Comparison of ENCODE assay signal across 8 cellular contexts in genomic region chr3:41117398-41117870, GRCh38.
DNase-seq lines count a peak whose midpoint lies in the region; ATAC-seq, FAIRE-seq and TF ChIP-seq lines count a peak whose summit lies in the region.

No MANE protein-coding gene starts in this region.

- H3K4me3 ChIP-seq in HEK293 (ENCODE audit: low read depth, low read length) = no peak overlapping the region
- H3K4me3 ChIP-seq in bronchial epithelial cell (ENCODE audit: low read depth, low read length) = no peak overlapping the region
- no peak overlapping the region for H3K4me3 ChIP-seq in right lobe of liver

- POLR2A ChIA-PET in GM10248 (lab: Yijun Ruan, JAX) (no interaction called here), HEK293 (lab: Yijun Ruan, JAX) (interaction anchor here (1.2 kb wide), 1 partner anchor 82 kb away, joined by 11 read pairs; the partner anchor contains the start of gene CTNNB1)

- H3K27ac ChIP-seq in HEK293 (ENCODE audit: extremely low read depth, low read depth, low read length) (no peak overlapping the region), right lobe of liver (no peak overlapping the region)

- peaks cover 3% of the 10 kb centered on the region; the same call in 1 of the 2 replicates for H3K4me1 ChIP-seq in HEK293 (ENCODE audit: control insufficient read depth, insufficient read depth, low read length)
- H3K4me1 ChIP-seq in right lobe of liver = peaks cover 0 to 3% (median 0%) of the 10 kb centered on the region in 4 donors

- CTCF ChIA-PET in GM10248 (lab: Yijun Ruan, JAX) (no interaction called here), HEK293 (lab: Yijun Ruan, JAX) (no interaction called here)

- peak; percentile 15 for TF ChIP-seq POLR2A in right lobe of liver (IDR thresholded peaks at IDR 0.05)

- no peaks in the 10 kb centered on the region for H3K9me3 ChIP-seq in HEK293 (ENCODE audit: control insufficient read depth, insufficient read depth, low read depth, low read length)
- H3K9me3 ChIP-seq in right lobe of liver = no peaks in the 10 kb centered on the region

- ATAC-seq in activated CD4-positive, CD25-positive, alpha-beta regulatory T cell treated with anti-CD3 and anti-CD28 coated beads, Interleukin-2, amount 50 U/mL, for 24 hours = peak; percentile 87 to 91
- ATAC-seq in right lobe of liver = peak; percentile 67 to 81 (median 75)

- whole genome bisulfite sequencing in right lobe of liver (ENCODE audit: insufficient coverage, low coverage, low lambda C conversion rate, missing lambda C conversion rate) = 36% methylated on average over 15 of the region's 15 CpGs

- no peak for TF ChIP-seq CTCF in GM10248 (IDR thresholded peaks at IDR 0.05; ENCODE audit: control extremely low read depth, extremely low read depth, low read depth, missing control alignments)
- TF ChIP-seq CTCF in HEK293 (tag by site-specific recombination; IDR thresholded peaks at IDR 0.05) = no peak
- no peak for TF ChIP-seq CTCF in bronchial epithelial cell (IDR thresholded peaks at IDR 0.05; ENCODE audit: insufficient read depth, low read length, severe bottlenecking)
- TF ChIP-seq CTCF in right lobe of liver (IDR thresholded peaks at IDR 0.05) = no peak

- FAIRE-seq in bronchial epithelial cell (lab: Jason Lieb, UNC) = no peak

- H3K27me3 ChIP-seq in bronchial epithelial cell (ENCODE audit: control insufficient read depth, insufficient read depth, low read length) = no peaks in the 10 kb centered on the region
- no peaks in the 10 kb centered on the region for H3K27me3 ChIP-seq in right lobe of liver

- intact Hi-C loops in right lobe of liver (cut with DNase I) = no loop called here

- H3K36me3 ChIP-seq in HEK293 (ENCODE audit: control insufficient read depth in 2 of 2, insufficient read depth in 1 of 2, low read length in 2 of 2) (no peaks in the 10 kb centered on the region), bronchial epithelial cell (ENCODE audit: control insufficient read depth, insufficient read depth, low read length) (no peaks in the 10 kb centered on the region), right lobe of liver (no peaks in the 10 kb centered on the region)

- DNase-seq in GM10248 (ENCODE audit: extremely low spot score) (peak; percentile 67), MV-4-11 (lab: John Stamatoyannopoulos, UW) (peak; percentile 100), bronchial epithelial cell (ENCODE audit: low read depth) (peak; percentile 97), right lobe of liver (peak; percentile 76 to 87 (median 86)), cerebellar cortex (ENCODE audit: low spot score) (no peak)
- peak; percentile 65 for DNase-seq in stimulated activated CD8-positive, alpha-beta memory T cell treated with anti-CD3 and anti-CD28 coated beads, Interleukin-12 subunit alpha, Interleukin-12 subunit beta, amount 100 ng/mL, for 1 hour (ENCODE audit: low read depth)

TF ChIP-seq in HEK293, 187 proteins besides CTCF, POLR2A, EP300 and RAD21:
- no peak for TF ChIP-seq ZNF658 (tag by site-specific recombination; IDR thresholded peaks at IDR 0.05)
- no peak for TF ChIP-seq ZBTB21 (tag by site-specific recombination; IDR thresholded peaks at IDR 0.05)
- TF ChIP-seq KLF1 (tag by site-specific recombination; IDR thresholded peaks at IDR 0.05) = 0 out of 2 replicates have a peak, but pooled peaks have one; percentile 14
- peak; percentile 20; the same call in 1 of the 2 replicates for TF ChIP-seq ZFHX2 (tag by site-specific recombination; conservative IDR thresholded peaks at IDR 0.05)
- no peak for TF ChIP-seq TCF7L2 (IDR thresholded peaks at IDR 0.05; ENCODE audit: borderline replicate concordance, low read depth, low read length)
- no peak for TF ChIP-seq ZNF280C (tag by site-specific recombination; IDR thresholded peaks at IDR 0.05)
- TF ChIP-seq REPIN1 (tag by site-specific recombination; IDR thresholded peaks at IDR 0.05; ENCODE audit: low read depth) = no peak
- no peak for TF ChIP-seq ZBTB26 (tag by site-specific recombination; optimal IDR thresholded peaks at IDR 0.05)
- TF ChIP-seq ZNF600 (tag by site-specific recombination; IDR thresholded peaks at IDR 0.05) = 0 out of 2 replicates have a peak, but pooled peaks have one; percentile 17
- TF ChIP-seq, protein P1, sequence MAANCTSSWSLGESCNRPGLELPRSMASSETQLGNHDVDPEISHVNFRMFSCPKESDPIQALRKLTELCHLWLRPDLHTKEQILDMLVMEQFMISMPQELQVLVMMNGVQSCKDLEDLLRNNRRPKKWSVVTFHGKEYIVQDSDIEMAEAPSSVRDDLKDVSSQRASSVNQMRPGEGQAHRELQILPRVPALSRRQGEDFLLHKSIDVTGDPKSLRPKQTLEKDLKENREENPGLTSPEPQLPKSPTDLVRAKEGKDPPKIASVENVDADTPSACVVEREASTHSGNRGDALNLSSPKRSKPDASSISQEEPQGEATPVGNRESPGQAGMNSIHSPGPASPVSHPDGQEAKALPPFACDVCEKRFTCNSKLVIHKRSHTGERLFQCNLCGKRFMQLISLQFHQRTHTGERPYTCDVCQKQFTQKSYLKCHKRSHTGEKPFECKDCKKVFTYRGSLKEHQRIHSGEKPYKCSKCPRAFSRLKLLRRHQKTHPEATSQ (tag by site-specific recombination; IDR thresholded peaks at IDR 0.05) = no peak
- no peak for TF ChIP-seq ZNF555 (tag by site-specific recombination; conservative IDR thresholded peaks at IDR 0.05)
